22 cellular contexts compared by ENCODE assay signal in the genomic region with DNA sequence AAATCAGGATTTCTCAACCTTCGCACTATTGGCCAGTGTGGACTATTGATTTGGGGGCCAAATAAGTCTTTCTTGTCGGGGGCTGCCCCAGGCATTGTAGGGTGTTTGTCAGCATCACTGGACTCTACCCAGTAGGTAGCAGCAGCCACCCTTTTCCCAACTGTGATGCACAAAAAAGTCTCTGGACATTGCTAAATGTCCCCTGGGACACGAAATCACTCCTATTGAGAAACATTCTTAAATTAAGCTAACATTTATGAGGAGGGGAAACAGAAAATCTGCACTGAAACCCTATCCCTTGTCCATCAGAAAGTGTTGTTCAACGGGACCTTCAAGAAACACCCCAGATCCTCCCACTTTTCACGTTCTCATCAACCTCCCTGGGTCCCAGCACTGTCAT. TPM values are rescaled to one million over a fixed set of nuclear protein-coding genes. Genes with fewer than 3 reads are reported as not detected.
DNase-seq lines count a peak whose midpoint lies in the region; ATAC-seq and TF ChIP-seq lines count a peak whose summit lies in the region.
"Had no signal": no experiment of that assay in that cellular context is flagged by ENCODE, and none has a peak within 500 bp of the region (broad histone marks: within the 10 kb centered on the region; RNA-seq: fewer than 3 reads in every experiment).

No MANE protein-coding gene starts in this region.

- H3K4me3 ChIP-seq in adipocyte (ENCODE audit: low read length) (no peak overlapping the region), fibroblast of villous mesenchyme (ENCODE audit: low read depth, low read length) (no peak overlapping the region), smooth muscle cell (no peak overlapping the region), thyroid gland (replicated peaks in 1 of 3) (no peak overlapping the region), right cardiac atrium (ENCODE audit: low read length) (no peak overlapping the region)
- H3K4me3 ChIP-seq: ascending aorta, colonic mucosa, transverse colon had no signal

- peaks cover 25% of the 10 kb centered on the region for H3F3A ChIP-seq in smooth muscle cell (ENCODE audit: low read depth)

- H3K4me3 Mint-ChIP-seq in activated T-cell treated with anti-CD3 and anti-CD28 coated beads, Interleukin-2, amount 50 U/mL, for 24 hours, result no peak overlapping the region
- H3K4me3 Mint-ChIP-seq: WTC11 had no signal

- H3K9me3 ChIP-seq in adipocyte (ENCODE audit: control insufficient read depth, low read length) (no peaks in the 10 kb centered on the region), smooth muscle cell (replicated peaks; ENCODE audit: low read depth) (no peaks in the 10 kb centered on the region), thyroid gland (no peaks in the 10 kb centered on the region), right cardiac atrium (ENCODE audit: control insufficient read depth, low read length) (no peaks in the 10 kb centered on the region)
- H3K9me3 ChIP-seq: ascending aorta, colonic mucosa, transverse colon had no signal

- peaks cover 97% of the 10 kb centered on the region for H3K36me3 Mint-ChIP-seq in activated T-cell treated with anti-CD3 and anti-CD28 coated beads, Interleukin-2, amount 50 U/mL, for 24 hours (ENCODE audit: low read depth)
- H3K36me3 Mint-ChIP-seq: WTC11 had no signal

- peak overlapping the region; percentile 81 for H3K4me2 ChIP-seq in smooth muscle cell

- peaks cover 96% of the 10 kb centered on the region for H3K4me1 Mint-ChIP-seq in activated T-cell treated with anti-CD3 and anti-CD28 coated beads, Interleukin-2, amount 50 U/mL, for 24 hours (ENCODE audit: low read depth)

- H3K36me3 ChIP-seq in adipocyte (ENCODE audit: control insufficient read depth, insufficient read depth, low read length, severe bottlenecking), result no peaks in the 10 kb centered on the region
- H3K36me3 ChIP-seq in smooth muscle cell (ENCODE audit: low read depth), result no peaks in the 10 kb centered on the region
- H3K36me3 ChIP-seq in thyroid gland, result no peaks in the 10 kb centered on the region
- H3K36me3 ChIP-seq: ascending aorta, colonic mucosa, transverse colon had no signal

- TF ChIP-seq POLR2A in thyroid gland (IDR thresholded peaks at IDR 0.05), result no peak

- ATAC-seq in right cardiac atrium (no peak), HG03175 (IDR thresholded peaks at IDR 0.05; ENCODE audit: unreplicated experiment) (no peak)
- ATAC-seq: left ventricle myocardium superior, WTC11 had no signal

- H3K9me3 Mint-ChIP-seq in activated T-cell treated with anti-CD3 and anti-CD28 coated beads, Interleukin-2, amount 50 U/mL, for 24 hours, result peaks cover 4% of the 10 kb centered on the region
- H3K9me3 Mint-ChIP-seq: HFFc6, WTC11 had no signal

- H3K4me1 ChIP-seq in adipocyte (ENCODE audit: control insufficient read depth, insufficient read depth, low read length) (peaks cover 9% of the 10 kb centered on the region), smooth muscle cell (ENCODE audit: low read depth) (peaks cover 14% of the 10 kb centered on the region), thyroid gland (peaks cover 0 to 11% of the 10 kb centered on the region in 2 donors), right cardiac atrium (ENCODE audit: control insufficient read depth, insufficient read depth, low read length) (peaks cover 6% of the 10 kb centered on the region)
- H3K4me1 ChIP-seq: colonic mucosa, parathyroid adenoma had no signal

- TF ChIP-seq CTCF in fibroblast of villous mesenchyme (IDR thresholded peaks at IDR 0.05; ENCODE audit: insufficient read depth, low read depth, low read length), result no peak
- TF ChIP-seq CTCF in smooth muscle cell (IDR thresholded peaks at IDR 0.05; ENCODE audit: borderline replicate concordance, insufficient read depth, poor library complexity, severe bottlenecking), result no peak
- TF ChIP-seq CTCF in thyroid gland (IDR thresholded peaks at IDR 0.05), result no peak

- H3K27me3 ChIP-seq in adipocyte (replicated peaks; ENCODE audit: control insufficient read depth, insufficient read depth, low read length), result peaks cover 15% of the 10 kb centered on the region
- no peaks in the 10 kb centered on the region for H3K27me3 ChIP-seq in smooth muscle cell (ENCODE audit: low read depth)
- H3K27me3 ChIP-seq in thyroid gland, result no peaks in the 10 kb centered on the region
- H3K27me3 ChIP-seq in right cardiac atrium (ENCODE audit: control insufficient read depth, insufficient read depth), result no peaks in the 10 kb centered on the region
- H3K27me3 ChIP-seq: ascending aorta, colonic mucosa, transverse colon had no signal

- no peak for DNase-seq in activated T-cell treated with anti-CD3 and anti-CD28 coated beads, Interleukin-2, amount 50 U/mL, for 24 hours
- no peak for DNase-seq in activated T-cell treated with anti-CD3 and anti-CD28 coated beads, Interleukin-2, amount 50 U/mL, for 48 hours
- DNase-seq in adipocyte (ENCODE audit: low read depth), result peak; percentile 54
- peak; percentile 13 for DNase-seq in fibroblast of villous mesenchyme (ENCODE audit: low read depth)
- no peak for DNase-seq in smooth muscle cell (lab: John Stamatoyannopoulos, UW; ENCODE audit: unreplicated experiment)
- no peak for DNase-seq in thyroid gland
- DNase-seq in right cardiac atrium, result no peak
- DNase-seq: activated gamma-delta T cell treated with Interleukin-2 at 50 U/mL for 16 hours, colonic mucosa, DMS153, left ventricle myocardium superior, NCI-H1105, NCI-H2107, NCI-H524 treated with DMSO at 0.1 percent for 48 hours, SHP77, transverse colon had no signal

- intact Hi-C loops in thyroid gland (cut with DNase I) (no loop called here), right cardiac atrium (cut with DNase I) (no loop called here)

- H3K27ac Mint-ChIP-seq in activated T-cell treated with anti-CD3 and anti-CD28 coated beads, Interleukin-2, amount 50 U/mL, for 24 hours, result peak overlapping the region; percentile 82
- H3K27ac Mint-ChIP-seq: WTC11 had no signal

- no peaks in the 10 kb centered on the region for H3K27me3 Mint-ChIP-seq in activated T-cell treated with anti-CD3 and anti-CD28 coated beads, Interleukin-2, amount 50 U/mL, for 24 hours

- no peaks in the 10 kb centered on the region for H3K79me2 ChIP-seq in smooth muscle cell (ENCODE audit: low read depth)
- H3K79me2 ChIP-seq: parathyroid adenoma had no signal

- no peak overlapping the region for H2AFZ ChIP-seq in smooth muscle cell (ENCODE audit: low read depth)
- H2AFZ ChIP-seq: parathyroid adenoma had no signal

- 66% methylated on average over 5 of the region's 5 CpGs for WGBS in smooth muscle cell (ENCODE audit: low lambda C conversion rate)
- WGBS in thyroid gland, 2 donors, result 92 to 95% methylated on average over 5 of the region's 5 CpGs
- WGBS in right cardiac atrium, result 95% methylated on average over 5 of the region's 5 CpGs

- H3K9ac ChIP-seq in adipocyte (ENCODE audit: low read length), result no peak overlapping the region
- H3K9ac ChIP-seq in smooth muscle cell (ENCODE audit: low read depth), result no peak overlapping the region
- H3K9ac ChIP-seq: parathyroid adenoma had no signal

- H4K20me1 ChIP-seq in smooth muscle cell (ENCODE audit: low read depth), result no peaks in the 10 kb centered on the region

- H3K27ac ChIP-seq in smooth muscle cell (ENCODE audit: low read depth) (peak overlapping the region; percentile 99), thyroid gland (no peak overlapping the region), right cardiac atrium (ENCODE audit: low read length) (no peak overlapping the region)
- H3K27ac ChIP-seq: colonic mucosa, parathyroid adenoma had no signal

RNA-seq across cellular contexts. Expression of a gene that starts 54.2 kb away (rescaled TPM):
- total RNA-seq in fibroblast of villous mesenchyme (under 0.01 and 0.64 TPM in 2 replicates), smooth muscle cell (4.1 and 8.4 TPM in 2 replicates), thyroid gland (10 to 100 TPM in 1 of 4 donors, 1 to 10 TPM in 3; 7.5 to 12.6 (median 8.5) TPM), right cardiac atrium (10 to 100 TPM in 1 of 4 donors, 1 to 10 TPM in 3; 6.8 to 13.3 (median 8.3) TPM)
- polyA plus RNA-seq in smooth muscle cell (5.5 and 5.8 TPM in 2 replicates), right cardiac atrium (2.8 TPM)
- total RNA-seq: myocyte had no signal

Comparison
In these comparisons a context has a peak if more than half of its experiments do, and no peak if none do; other contexts are left out.
1. DNase-seq: peak in adipocyte (single experiment) and fibroblast of villous mesenchyme (single experiment); none in activated T-cell treated with anti-CD3 and anti-CD28 coated beads, Interleukin-2, amount 50 U/mL, for 24 hours (single experiment), activated T-cell treated with anti-CD3 and anti-CD28 coated beads, Interleukin-2, amount 50 U/mL, for 48 hours (0 of 2), smooth muscle cell (single experiment), thyroid gland (0 of 2) and right cardiac atrium (0 of 3).